18 cellular contexts compared by ENCODE assay signal in genomic region chr6:27290850-27291208, GRCh38. TPM values are rescaled to one million over a fixed set of nuclear protein-coding genes. Genes with fewer than 3 reads are reported as not detected.
DNase-seq lines count a peak whose midpoint lies in the region; ATAC-seq and TF ChIP-seq lines count a peak whose summit lies in the region.
"Had no signal": no experiment of that assay in that cellular context is flagged by ENCODE, and none has a peak within 500 bp of the region (broad histone marks: within the 10 kb centered on the region; RNA-seq: fewer than 3 reads in every experiment).

No MANE protein-coding gene starts in this region.

- H3K14ac ChIP-seq in neuronal stem cell (ENCODE audit: low read length): no peak overlapping the region

- peak overlapping the region; percentile 85 for H3K4me3 Mint-ChIP-seq in glutamatergic neuron (ENCODE audit: unreplicated experiment)

- intact Hi-C loops in Panc1 (cut with micrococcal nuclease; ENCODE audit: unreplicated experiment): no loop called here

- peaks cover 25% of the 10 kb centered on the region for H3K9me3 Mint-ChIP-seq in glutamatergic neuron (ENCODE audit: unreplicated experiment)

- H3K27ac Mint-ChIP-seq in glutamatergic neuron (ENCODE audit: unreplicated experiment): peak overlapping the region; percentile 10

- H2AK5ac ChIP-seq in neuronal stem cell (ENCODE audit: low read depth, low read length): no peak overlapping the region

- H3K36me3 Mint-ChIP-seq in glutamatergic neuron (ENCODE audit: unreplicated experiment): peaks cover 4% of the 10 kb centered on the region

- no peak overlapping the region for H3K23ac ChIP-seq in neuronal stem cell (ENCODE audit: low read depth, low read length, poor library complexity)

- no CpG with 5 or more reads among the region's 10 CpGs for WGBS in neuronal stem cell (ENCODE audit: extremely low coverage in 2 of 2, insufficient read length in 2 of 2, insufficient replicate concordance in 1 of 2), 2 donors

- no peak for ATAC-seq in Panc1
- ATAC-seq in HG02885 (IDR thresholded peaks at IDR 0.05; ENCODE audit: poor library complexity, unreplicated experiment): no peak
- ATAC-seq in HG02852 (IDR thresholded peaks at IDR 0.05; ENCODE audit: unreplicated experiment): no peak
- ATAC-seq: activated CD4-positive, CD25-positive, alpha-beta regulatory T cell treated with anti-CD3 and anti-CD28 coated beads, Interleukin-2, amount 50 U/mL, for 24 hours; gastrocnemius medialis; left lobe of liver had no signal

- TF ChIP-seq CTCF in Panc1 (IDR thresholded peaks at IDR 0.05): no peak
- no peak for TF ChIP-seq CTCF in glutamatergic neuron (IDR thresholded peaks at IDR 0.05; ENCODE audit: partially characterized antibody, unreplicated experiment)

- peaks cover 36% of the 10 kb centered on the region for H3K27me3 Mint-ChIP-seq in glutamatergic neuron (ENCODE audit: unreplicated experiment)

- H3K27me3 ChIP-seq in H7 (ENCODE audit: control insufficient read depth, insufficient read depth, low read length) (peaks cover 48% of the 10 kb centered on the region), Panc1 (ENCODE audit: control insufficient read depth, insufficient read depth, low read length) (no peaks in the 10 kb centered on the region), neuronal stem cell (ENCODE audit: control insufficient read depth in 3 of 3, insufficient read depth in 3 of 3, low read depth in 1 of 3, low read length in 3 of 3) (peaks cover 7 to 88% (median 61%) of the 10 kb centered on the region in 3 experiments)

- no peak for DNase-seq in H7
- no peak for DNase-seq in Panc1 (ENCODE audit: low read depth, low spot score)
- no peak for DNase-seq in glutamatergic neuron
- no peak for DNase-seq in neuronal stem cell (ENCODE audit: low spot score)
- no peak for DNase-seq in HEK293T (ENCODE audit: extremely low spot score)
- DNase-seq: activated T-cell treated with anti-CD3 and anti-CD28 coated beads, Interleukin-2, amount 50 U/mL, for 1 hour; aorta; gastrocnemius medialis; GF-D8; NCI-H1092; NCI-H2227 treated with DMSO at 0.1 percent for 48 hours; nucleus accumbens; substantia nigra had no signal

- no peak overlapping the region for H2BK12ac ChIP-seq in neuronal stem cell (ENCODE audit: low read length)

- H3K18ac ChIP-seq in neuronal stem cell (ENCODE audit: low read length): no peak overlapping the region

- no peak overlapping the region for H2BK5ac ChIP-seq in neuronal stem cell (ENCODE audit: low read length)

- no peak overlapping the region for H2BK15ac ChIP-seq in neuronal stem cell (ENCODE audit: low read length)

- H3K36me3 ChIP-seq in H7 (replicated peaks; ENCODE audit: control insufficient read depth, insufficient read depth, low read length) (no peaks in the 10 kb centered on the region), Panc1 (ENCODE audit: control insufficient read depth, insufficient read depth, low read length) (no peaks in the 10 kb centered on the region), neuronal stem cell (replicated peaks in 1 of 2; ENCODE audit: control insufficient read depth in 2 of 2, insufficient read depth in 2 of 2, low read length in 2 of 2) (no peaks in the 10 kb centered on the region)
- H3K36me3 ChIP-seq: gastrocnemius medialis had no signal

- no peak overlapping the region for H2AFZ ChIP-seq in neuronal stem cell (ENCODE audit: low read length)

- H4K8ac ChIP-seq in neuronal stem cell (ENCODE audit: low read depth, low read length): no peak overlapping the region

- CTCF ChIA-PET in Panc1 (lab: Charles Lee) (interaction anchor here (0.7 kb wide), 1 partner anchor 205 kb away, joined by 5 read pairs; no protein-coding TSS in a partner anchor), HEK293T (lab: Yijun Ruan, JAX) (interaction anchor here (0.7 kb wide), 1 partner anchor 76 kb away, joined by 3 read pairs; no protein-coding TSS in a partner anchor)

- H3K4me3 ChIP-seq in H7 (ENCODE audit: insufficient read depth, low read depth, low read length) (peak overlapping the region; percentile 32), Panc1 (ENCODE audit: low read depth in 2 of 2, low read length in 2 of 2) (peak overlapping the region; percentile 46 to 62), neuronal stem cell (ENCODE audit: low read length in 2 of 2) (peak overlapping the region in 1 of 2 donors; percentile 61)
- H3K4me3 ChIP-seq: gastrocnemius medialis had no signal

- no TSS peak for BruUV-seq in Panc1 (replicated peaks; lab: Mats Ljungman, UMichigan)

- H3K9me3 ChIP-seq in Panc1 (ENCODE audit: control insufficient read depth, insufficient read depth, low read depth, low read length): no peaks in the 10 kb centered on the region
- peaks cover 2 to 18% of the 10 kb centered on the region in 2 donors for H3K9me3 ChIP-seq in neuronal stem cell (replicated peaks in 1 of 2; ENCODE audit: control insufficient read depth in 2 of 2, insufficient read depth in 1 of 2, low read depth in 1 of 2, low read length in 2 of 2)

- H2BK120ac ChIP-seq in neuronal stem cell (ENCODE audit: low read depth, low read length): no peak overlapping the region

- no peak overlapping the region for H3K4ac ChIP-seq in neuronal stem cell (ENCODE audit: low read length)

- POLR2A ChIA-PET in Panc1 (lab: Charles Lee): interaction anchor here (0.6 to 1.4 kb wide), 2 partner anchors 144 to 751 kb away, joined by 3 to 5 read pairs; a partner anchor contains a TSS
- POLR2A ChIA-PET in HEK293T (lab: Yijun Ruan, JAX): interaction anchor here (1.0 to 1.2 kb wide), 2 partner anchors 39 to 602 kb away, joined by 5 read pairs; a partner anchor contains a TSS

- in situ Hi-C loops in Panc1 (cut with HindIII; ENCODE audit: low pct_unique_long_range_greater_than_20kb, low sequenced_read_pairs): no loop called here

- no peak overlapping the region for H4K91ac ChIP-seq in neuronal stem cell (ENCODE audit: low read depth, low read length, poor library complexity)

- H3K4me1 Mint-ChIP-seq in glutamatergic neuron (ENCODE audit: low read depth, unreplicated experiment): peaks cover 15% of the 10 kb centered on the region

- H3K4me1 ChIP-seq in Panc1 (ENCODE audit: control insufficient read depth, insufficient read depth, low read length) (peaks cover 27% of the 10 kb centered on the region), neuronal stem cell (ENCODE audit: control insufficient read depth in 2 of 2, insufficient read depth in 1 of 2, low read depth in 1 of 2, low read length in 2 of 2) (peaks cover 2 to 7% of the 10 kb centered on the region in 2 donors)
- H3K4me1 ChIP-seq: gastrocnemius medialis had no signal

- H3K4me2 ChIP-seq in neuronal stem cell (ENCODE audit: insufficient read depth, low read length, poor library complexity, severe bottlenecking): peak overlapping the region; percentile 60

- no peaks in the 10 kb centered on the region for H3K79me1 ChIP-seq in neuronal stem cell (ENCODE audit: low read depth, low read length)

- H3K27ac ChIP-seq in Panc1 (ENCODE audit: low read length): peak overlapping the region; percentile 71
- no peak overlapping the region for H3K27ac ChIP-seq in neuronal stem cell (replicated peaks; ENCODE audit: low read length)
- H3K27ac ChIP-seq: gastrocnemius medialis had no signal

- H3K9ac ChIP-seq in neuronal stem cell (ENCODE audit: low read depth, low read length, poor library complexity): no peak overlapping the region

TF ChIP-seq in HEK293T, 16 proteins besides CTCF, POLR2A, EP300 and RAD21:
- TF ChIP-seq TARDBP (IDR thresholded peaks at IDR 0.05) (no peak), ZNF384 (IDR thresholded peaks at IDR 0.05) (no peak), BHLHE40 (IDR thresholded peaks at IDR 0.05; ENCODE audit: borderline replicate concordance) (no peak), ELF4 (IDR thresholded peaks at IDR 0.05) (no peak), FOXK2 (IDR thresholded peaks at IDR 0.05) (no peak), CTBP1 (IDR thresholded peaks at IDR 0.05; ENCODE audit: borderline replicate concordance) (no peak), PKNOX1 (IDR thresholded peaks at IDR 0.05) (no peak), FOXM1 (IDR thresholded peaks at IDR 0.05; ENCODE audit: borderline replicate concordance) (no peak), LEF1 (IDR thresholded peaks at IDR 0.05; ENCODE audit: borderline replicate concordance) (no peak), NFRKB (IDR thresholded peaks at IDR 0.05) (no peak), SUZ12 (IDR thresholded peaks at IDR 0.05) (no peak), HDGF (IDR thresholded peaks at IDR 0.05; ENCODE audit: borderline replicate concordance) (no peak)

RNA-seq across cellular contexts. Expression of gene POM121L2, which starts 21.2 kb away (rescaled TPM):
- total RNA-seq in H7 (2014; rRNA removed; shearing (Covaris generic)): 0.03 TPM in 1 of 2 replicates, not detected in the other
- total RNA-seq in Panc1 (2021; ENCODE audit: unreplicated experiment): not detected
- polyA plus RNA-seq in Panc1 (2012; ENCODE audit: insufficient read length): not detected
- total RNA-seq in glutamatergic neuron (ENCODE audit: unreplicated experiment): not detected
- polyA plus RNA-seq in neuronal stem cell (2013, experiment 1 of 2): not detected
- 0.03 TPM for polyA plus RNA-seq in neuronal stem cell (2013, experiment 2 of 2)
- total RNA-seq: aorta, gastrocnemius medialis, HT1080, left lobe of liver had no signal
- polyA plus RNA-seq: aorta had no signal

RNA-seq across cellular contexts. Expression of gene PRSS16, which starts 43.3 kb away (rescaled TPM):
- total RNA-seq in H7 (2014; rRNA removed; shearing (Covaris generic)): 5.0 and 5.2 TPM in 2 replicates
- total RNA-seq in Panc1 (2021; ENCODE audit: unreplicated experiment) (4.7 TPM), glutamatergic neuron (ENCODE audit: unreplicated experiment) (0.64 TPM)
- polyA plus RNA-seq in Panc1 (2012; ENCODE audit: insufficient read length): 4.7 TPM
- 3.2 TPM for polyA plus RNA-seq in neuronal stem cell (2013, experiment 1 of 2)
- 3.0 TPM for polyA plus RNA-seq in neuronal stem cell (2013, experiment 2 of 2)
- total RNA-seq: gastrocnemius medialis, HT1080 had no signal
